Comparison of ENCODE assay signal across 8 cellular contexts in the genomic region with DNA sequence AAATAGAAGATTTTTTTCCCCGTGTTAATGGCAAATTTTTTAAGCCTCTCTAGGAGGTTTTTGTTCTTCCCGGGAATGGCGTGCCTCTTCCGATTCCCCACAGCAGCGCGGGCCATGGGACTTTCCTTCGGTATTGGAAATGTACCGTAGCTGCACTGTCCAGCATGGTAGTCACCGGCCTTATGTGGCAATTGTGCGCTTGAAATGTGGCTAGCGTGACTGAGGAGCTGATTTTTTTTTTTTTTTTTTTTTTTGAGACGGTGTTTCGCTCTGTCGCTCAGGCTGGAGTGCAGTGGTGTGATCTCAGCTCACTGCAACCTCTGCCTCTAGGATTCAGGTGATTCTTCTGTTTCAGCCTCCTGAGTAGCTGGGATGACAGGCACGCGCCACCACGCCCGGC. TPM values are rescaled to one million over a fixed set of nuclear protein-coding genes. Genes with fewer than 3 reads are reported as not detected.
A peak's percentile ranks its signal among the peaks of the same experiment; 100 is the strongest.
DNase-seq lines count a peak whose midpoint lies in the region; ATAC-seq and TF ChIP-seq lines count a peak whose summit lies in the region.

No MANE protein-coding gene starts in this region.

- DNase-seq in CD8-positive, alpha-beta T cell = no peak
- DNase-seq in HFFc6 (no peak), inferior parietal cortex (ENCODE audit: extremely low spot score) (no peak), left ventricle myocardium superior (no peak)
- DNase-seq in activated T-helper 2 cell treated with anti-CD3 and anti-CD28 coated beads, Interferon-gamma antibody, Interleukin-2, Interleukin-4, amounts not matched to agents 10 μg/mL and 5 μg/mL and 100 μg/mL, durations not matched to agents 14 hours and 24 hours and 36 hours (ENCODE audit: low spot score) = no peak
- no peak for DNase-seq in effector memory CD4-positive, alpha-beta T cell

- ATAC-seq in CD8-positive, alpha-beta T cell = no peak
- ATAC-seq in GM18511 (IDR thresholded peaks at IDR 0.05; ENCODE audit: unreplicated experiment) = no peak
- ATAC-seq in left ventricle myocardium superior = no peak

- TF ChIP-seq CTCF in CD8-positive, alpha-beta T cell (IDR thresholded peaks at IDR 0.05) = no peak
- TF ChIP-seq CTCF in HFFc6 (IDR thresholded peaks at IDR 0.05) (no peak), nephron (IDR thresholded peaks at IDR 0.05; ENCODE audit: unreplicated experiment in 3 of 3) (no peak)

- intact Hi-C loops in CD8-positive, alpha-beta T cell (cut with DNase I, micrococcal nuclease) = loop anchor here (1.0 to 10.0 kb wide), 13 partner anchors 148 to 1993 kb away; partner anchors contain the start of genes TM9SF3 (in 2 of the 2), AVPI1 (in 1 of the 2), CC2D2B (in 1 of the 2) and CCNJ (in 1 of the 2)
- intact Hi-C loops in activated T-helper 2 cell treated with anti-CD3 and anti-CD28 coated beads, Interferon-gamma antibody, Interleukin-2, Interleukin-4, amounts not matched to agents 10 μg/mL and 5 μg/mL and 100 μg/mL, durations not matched to agents 14 hours and 24 hours and 36 hours (cut with micrococcal nuclease) = loop anchor here (1.0 to 10.0 kb wide), 9 partner anchors 38 to 436 kb away; partner anchors contain the start of genes ALDH18A1, CC2D2B, CCNJ and SORBS1
- intact Hi-C loops in left ventricle myocardium superior (cut with micrococcal nuclease) = loop anchor here (10.0 kb wide), 1 partner anchor 150 kb away; no protein-coding TSS in a partner anchor

- no peaks in the 10 kb centered on the region for H3K9me3 ChIP-seq in CD8-positive, alpha-beta T cell (ENCODE audit: low read length)
- no peaks in the 10 kb centered on the region for H3K9me3 ChIP-seq in effector memory CD4-positive, alpha-beta T cell (ENCODE audit: control insufficient read depth, low read length)

- H3K36me3 ChIP-seq in CD8-positive, alpha-beta T cell (ENCODE audit: insufficient read depth, low read length) = peaks cover 5% of the 10 kb centered on the region
- H3K36me3 ChIP-seq in effector memory CD4-positive, alpha-beta T cell (ENCODE audit: control insufficient read depth, insufficient read depth, low read length) = peaks cover 14% of the 10 kb centered on the region

- peaks cover 24% of the 10 kb centered on the region for H3K4me1 ChIP-seq in CD8-positive, alpha-beta T cell (ENCODE audit: insufficient read depth, low read length)
- H3K4me1 ChIP-seq in effector memory CD4-positive, alpha-beta T cell (ENCODE audit: control insufficient read depth, insufficient read depth, low read length, poor library complexity, severe bottlenecking) = peaks cover 7% of the 10 kb centered on the region

- H3K27me3 Mint-ChIP-seq in CD8-positive, alpha-beta T cell (ENCODE audit: low read depth) = peaks cover 3% of the 10 kb centered on the region
- H3K27me3 Mint-ChIP-seq in HFFc6 (ENCODE audit: insufficient read depth) (peaks cover 16% of the 10 kb centered on the region), nephron (ENCODE audit: low read depth) (no peaks in the 10 kb centered on the region)
- peaks cover under 1% of the 10 kb centered on the region for H3K27me3 Mint-ChIP-seq in activated T-helper 2 cell treated with anti-CD3 and anti-CD28 coated beads, Interferon-gamma antibody, Interleukin-2, Interleukin-4, amounts not matched to agents 10 μg/mL and 5 μg/mL and 100 μg/mL, durations not matched to agents 14 hours and 24 hours and 36 hours (ENCODE audit: low read depth)

- no peaks in the 10 kb centered on the region for H3K27me3 ChIP-seq in CD8-positive, alpha-beta T cell (ENCODE audit: insufficient read depth, low read length)
- no peaks in the 10 kb centered on the region for H3K27me3 ChIP-seq in effector memory CD4-positive, alpha-beta T cell (replicated peaks; ENCODE audit: control insufficient read depth, insufficient read depth, low read length, poor library complexity, severe bottlenecking)

- no peak overlapping the region for H3K27ac Mint-ChIP-seq in CD8-positive, alpha-beta T cell
- H3K27ac Mint-ChIP-seq in HFFc6 (no peak overlapping the region), nephron (peak overlapping the region in 2 of 3 experiments; percentile 22 to 78)
- H3K27ac Mint-ChIP-seq in activated T-helper 2 cell treated with anti-CD3 and anti-CD28 coated beads, Interferon-gamma antibody, Interleukin-2, Interleukin-4, amounts not matched to agents 10 μg/mL and 5 μg/mL and 100 μg/mL, durations not matched to agents 14 hours and 24 hours and 36 hours = peak overlapping the region; percentile 69

- no peaks in the 10 kb centered on the region for H3K9me3 Mint-ChIP-seq in CD8-positive, alpha-beta T cell
- H3K9me3 Mint-ChIP-seq in HFFc6 (peaks cover 6% of the 10 kb centered on the region; the same call in 1 of the 2 replicates), nephron (peaks cover 7% of the 10 kb centered on the region)
- peaks cover 9% of the 10 kb centered on the region for H3K9me3 Mint-ChIP-seq in activated T-helper 2 cell treated with anti-CD3 and anti-CD28 coated beads, Interferon-gamma antibody, Interleukin-2, Interleukin-4, amounts not matched to agents 10 μg/mL and 5 μg/mL and 100 μg/mL, durations not matched to agents 14 hours and 24 hours and 36 hours

- POLR2A ChIA-PET in CD8-positive, alpha-beta T cell (lab: Charles Lee) = interaction anchor here (1.0 to 2.8 kb wide), 4 partner anchors 16 to 436 kb away, joined by 3 to 14 read pairs (median 6); partner anchors contain the start of genes ALDH18A1, CC2D2B and ZNF518A

- peak overlapping the region; percentile 95 for H3K4me3 Mint-ChIP-seq in CD8-positive, alpha-beta T cell
- H3K4me3 Mint-ChIP-seq in HFFc6 = peak overlapping the region; percentile 99; the same call in 1 of the 2 replicates
- H3K4me3 Mint-ChIP-seq in activated T-helper 2 cell treated with anti-CD3 and anti-CD28 coated beads, Interferon-gamma antibody, Interleukin-2, Interleukin-4, amounts not matched to agents 10 μg/mL and 5 μg/mL and 100 μg/mL, durations not matched to agents 14 hours and 24 hours and 36 hours (ENCODE audit: low read depth) = no peak overlapping the region
- peak overlapping the region; percentile 48 to 61 (median 52) for H3K4me3 Mint-ChIP-seq in nephron

- H3K36me3 Mint-ChIP-seq in CD8-positive, alpha-beta T cell = peaks cover 39% of the 10 kb centered on the region
- H3K36me3 Mint-ChIP-seq in HFFc6 (ENCODE audit: low read depth) (peaks cover 7% of the 10 kb centered on the region; the same call in 1 of the 2 replicates), nephron (ENCODE audit: low read depth) (peaks cover 16% of the 10 kb centered on the region)
- H3K36me3 Mint-ChIP-seq in activated T-helper 2 cell treated with anti-CD3 and anti-CD28 coated beads, Interferon-gamma antibody, Interleukin-2, Interleukin-4, amounts not matched to agents 10 μg/mL and 5 μg/mL and 100 μg/mL, durations not matched to agents 14 hours and 24 hours and 36 hours (ENCODE audit: low read depth) = peaks cover 52% of the 10 kb centered on the region

- CTCF ChIA-PET in CD8-positive, alpha-beta T cell (lab: Charles Lee) = interaction anchor here (1.0 to 3.9 kb wide), 15 partner anchors 11 to 676 kb away, joined by 3 to 80 read pairs (median 6); partner anchors contain the start of genes ALDH18A1 and CC2D2B

- no peak overlapping the region for H3K27ac ChIP-seq in CD8-positive, alpha-beta T cell (ENCODE audit: low read depth, low read length)
- no peak overlapping the region for H3K27ac ChIP-seq in effector memory CD4-positive, alpha-beta T cell (ENCODE audit: insufficient read depth, low read length, poor library complexity, severe bottlenecking)

- peaks cover 37% of the 10 kb centered on the region for H3K4me1 Mint-ChIP-seq in CD8-positive, alpha-beta T cell (ENCODE audit: low read depth)
- H3K4me1 Mint-ChIP-seq in HFFc6 (ENCODE audit: low read depth) (peaks cover 22% of the 10 kb centered on the region), nephron (peaks cover 32% of the 10 kb centered on the region)
- H3K4me1 Mint-ChIP-seq in activated T-helper 2 cell treated with anti-CD3 and anti-CD28 coated beads, Interferon-gamma antibody, Interleukin-2, Interleukin-4, amounts not matched to agents 10 μg/mL and 5 μg/mL and 100 μg/mL, durations not matched to agents 14 hours and 24 hours and 36 hours (ENCODE audit: low read depth) = peaks cover 34% of the 10 kb centered on the region

- no peak overlapping the region for H3K4me3 ChIP-seq in CD8-positive, alpha-beta T cell (ENCODE audit: low read depth, low read length)
- H3K4me3 ChIP-seq in effector memory CD4-positive, alpha-beta T cell (ENCODE audit: insufficient read depth, low read depth, low read length, poor library complexity, severe bottlenecking) = no peak overlapping the region

RNA-seq across cellular contexts. Expression of gene TCTN3, which starts 0.9 kb away (rescaled TPM):
- 10 to 100 TPM; 14.3 to 15.6 TPM for total RNA-seq in CD8-positive, alpha-beta T cell
- 10 to 100 TPM; 52.9 to 70.9 (median 61.6) TPM for total RNA-seq in HFFc6 (2021; fragmentation: NEBNext Ultra II Directional; extraction: Animal tissue kit (Norgen Biotek cat#: 25700))
- total RNA-seq in activated T-helper 2 cell treated with anti-CD3 and anti-CD28 coated beads, Interferon-gamma antibody, Interleukin-2, Interleukin-4, amounts not matched to agents 10 μg/mL and 5 μg/mL and 100 μg/mL, durations not matched to agents 14 hours and 24 hours and 36 hours = 66.5 and 71.3 TPM in 2 replicates
- total RNA-seq in left ventricle myocardium superior = 8.2 TPM

RNA-seq across cellular contexts. Expression of gene ALDH18A1, which starts 38.2 kb away (rescaled TPM):
- total RNA-seq in CD8-positive, alpha-beta T cell = 10 to 100 TPM in 1 of 2 experiments, 1 to 10 TPM in 1; 8.3 to 11.4 TPM
- 100 to 1,000 TPM; 121 to 145 (median 133) TPM for total RNA-seq in HFFc6 (2021; fragmentation: NEBNext Ultra II Directional; extraction: Animal tissue kit (Norgen Biotek cat#: 25700))
- total RNA-seq in activated T-helper 2 cell treated with anti-CD3 and anti-CD28 coated beads, Interferon-gamma antibody, Interleukin-2, Interleukin-4, amounts not matched to agents 10 μg/mL and 5 μg/mL and 100 μg/mL, durations not matched to agents 14 hours and 24 hours and 36 hours = 121 and 127 TPM in 2 replicates
- 12.1 TPM for total RNA-seq in left ventricle myocardium superior

Comparison
In these comparisons a context has a peak if more than half of its experiments do, and no peak if none do; other contexts are left out.
1. H3K27ac Mint-ChIP-seq: peak in activated T-helper 2 cell treated with anti-CD3 and anti-CD28 coated beads, Interferon-gamma antibody, Interleukin-2, Interleukin-4, amounts not matched to agents 10 μg/mL and 5 μg/mL and 100 μg/mL, durations not matched to agents 14 hours and 24 hours and 36 hours (single experiment) and nephron (2 of 3); none in CD8-positive, alpha-beta T cell (single experiment) and HFFc6 (single experiment).